8 cellular contexts compared by ENCODE assay signal in the genomic region with DNA sequence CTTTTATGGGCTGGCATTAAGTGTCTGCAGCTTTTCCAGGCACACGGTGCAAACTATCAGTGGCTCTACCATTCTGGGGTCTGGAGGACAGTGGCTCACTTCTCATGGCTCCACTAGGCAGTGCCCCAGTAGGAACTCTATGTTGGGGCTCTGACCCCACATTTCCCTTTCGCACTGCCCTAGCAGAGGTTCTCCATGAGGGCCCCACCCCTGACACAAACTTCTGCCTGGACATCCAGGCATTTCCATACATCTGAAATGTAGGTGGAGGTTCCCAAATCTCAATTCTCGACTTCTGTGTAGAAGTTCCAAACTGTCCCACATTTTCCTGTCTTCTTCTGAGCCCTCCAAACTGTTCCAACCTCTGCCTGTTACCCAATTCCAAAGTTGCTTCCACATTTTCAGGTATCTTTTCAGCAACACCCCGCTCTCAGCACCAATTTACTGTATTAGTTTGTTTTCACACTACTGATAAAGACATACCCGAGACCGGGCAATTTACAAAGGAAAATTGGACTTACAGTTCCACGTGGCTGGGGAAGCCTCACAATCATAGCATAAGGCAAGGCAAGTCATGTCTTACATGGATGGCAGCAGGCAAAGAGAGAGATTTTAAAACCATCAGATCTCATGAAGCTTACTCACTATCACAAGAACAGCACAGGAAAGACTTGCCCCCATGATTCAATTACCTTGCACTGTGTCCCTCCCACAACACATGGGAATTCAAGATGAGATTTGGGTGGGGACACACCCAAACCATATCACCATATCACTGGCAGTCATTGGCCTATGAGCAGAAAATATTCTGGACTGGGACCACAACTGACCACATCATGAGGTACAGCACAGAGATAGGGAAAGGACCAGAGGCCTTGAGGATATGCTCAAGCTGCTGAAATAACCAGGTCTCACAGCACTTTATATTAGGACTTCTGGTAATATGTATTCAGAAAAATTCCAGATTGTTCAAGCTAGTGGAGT.
A peak's percentile ranks its signal among the peaks of the same experiment; 100 is the strongest.
DNase-seq lines count a peak whose midpoint lies in the region; ATAC-seq and TF ChIP-seq lines count a peak whose summit lies in the region.
"Not testable (repeated sequence)": the region's sequence is repeated elsewhere in the genome, so short reads cannot be mapped to it uniquely, and the experiment has no call there.

No MANE protein-coding gene starts in this region.

- not testable (repeated sequence) for TF ChIP-seq POLR2A in gastrocnemius medialis (IDR thresholded peaks at IDR 0.05); tibial nerve (IDR thresholded peaks at IDR 0.05)

- WGBS in tibial nerve, 2 donors, result 95 to 97% methylated on average over 7 of the region's 7 CpGs

- H2AFZ ChIP-seq in fibroblast of lung (ENCODE audit: low read length), result not testable (repeated sequence)

- H3K27ac Mint-ChIP-seq in HFFc6, result peak overlapping the region; percentile 90

- H3K9me3 ChIP-seq in A673 (ENCODE audit: low read depth, low read length, poor library complexity, severe bottlenecking) (peaks cover 17% of the 10 kb centered on the region), SJCRH30 (replicated peaks) (peaks cover 11% of the 10 kb centered on the region)
- not testable (repeated sequence) for H3K9me3 ChIP-seq in fibroblast of lung (ENCODE audit: control insufficient read depth, insufficient read depth, low read depth, low read length); muscle layer of duodenum (ENCODE audit: control insufficient read depth in 1 of 2, low read length in 2 of 2); gastrocnemius medialis; tibial nerve

- H3K4me1 ChIP-seq in A673 (ENCODE audit: insufficient read depth, low read length, poor library complexity, severe bottlenecking) (peaks cover 40% of the 10 kb centered on the region), SJCRH30 (peaks cover 46% of the 10 kb centered on the region), fibroblast of lung (ENCODE audit: control insufficient read depth, extremely low read depth, insufficient read depth, low read length) (peaks cover 37% of the 10 kb centered on the region), gastrocnemius medialis (peaks cover 35 to 48% of the 10 kb centered on the region in 2 donors), tibial nerve (peaks cover 0 to 39% (median 11%) of the 10 kb centered on the region in 4 donors)
- H3K4me1 ChIP-seq in muscle layer of duodenum (ENCODE audit: control insufficient read depth in 1 of 2, insufficient read depth in 2 of 2, low read length in 2 of 2), result not testable (repeated sequence)

- POLR2A ChIA-PET in A673 (lab: Charles Lee; ENCODE audit: low non-redundant PET), result not testable (repeated sequence)

- not testable (repeated sequence) for H3K27me3 ChIP-seq in A673 (replicated peaks; ENCODE audit: insufficient read depth, low read depth, low read length, poor library complexity); SJCRH30; brain microvascular endothelial cell (replicated peaks); fibroblast of lung (ENCODE audit: control insufficient read depth, insufficient read depth, low read length); muscle layer of duodenum (ENCODE audit: low read depth, low read length); gastrocnemius medialis; tibial nerve

- H3K4me3 ChIP-seq in A673 (ENCODE audit: low read depth, low read length, poor library complexity, severe bottlenecking); SJCRH30; brain microvascular endothelial cell (ENCODE audit: low read depth, low read length); fibroblast of lung (replicated peaks in 1 of 4; ENCODE audit: control extremely low read depth in 1 of 4, insufficient read depth in 1 of 4, low read depth in 3 of 4, low read length in 4 of 4); muscle layer of duodenum (ENCODE audit: low read depth in 1 of 2, low read length in 2 of 2); gastrocnemius medialis; tibial nerve: not testable (repeated sequence)

- not testable (repeated sequence) for DNase-seq in A673 (ENCODE audit: low spot score); HFFc6; brain microvascular endothelial cell; gastrocnemius medialis; tibial nerve (ENCODE audit: low spot score in 2 of 2)
- DNase-seq in SJCRH30 (peak in 1 of 2 experiments; percentile 33), fibroblast of lung (ENCODE audit: low read depth in 2 of 2) (peak in 1 of 2 donors; percentile 40)

- peaks cover 64% of the 10 kb centered on the region for H3K4me1 Mint-ChIP-seq in HFFc6 (ENCODE audit: low read depth)

- H3K36me3 Mint-ChIP-seq in HFFc6 (ENCODE audit: low read depth), result peaks cover 16% of the 10 kb centered on the region

- H3K36me3 ChIP-seq in A673 (ENCODE audit: insufficient read depth, low read length, poor library complexity, severe bottlenecking); SJCRH30; brain microvascular endothelial cell (replicated peaks); fibroblast of lung (ENCODE audit: control insufficient read depth, insufficient read depth, low read length); muscle layer of duodenum (ENCODE audit: control insufficient read depth in 1 of 2, insufficient read depth in 2 of 2, low read length in 2 of 2); gastrocnemius medialis; tibial nerve: not testable (repeated sequence)

- H3K4me3 Mint-ChIP-seq in HFFc6, result peak overlapping the region; percentile 63

- intact Hi-C loops in A673 (cut with micrococcal nuclease; ENCODE audit: unreplicated experiment) (loop anchor here (5.0 to 10.0 kb wide), 2 partner anchors 37 to 110 kb away; no protein-coding TSS in a partner anchor), gastrocnemius medialis (cut with DNase I; ENCODE audit: low total_unique reads) (loop anchor here (2.0 to 10.0 kb wide), 5 partner anchors 14 to 1050 kb away; a partner anchor contains a TSS)

- peak overlapping the region; percentile 19 for H3K4me2 ChIP-seq in fibroblast of lung (ENCODE audit: extremely low read depth, insufficient read depth, low read length)

- H4K20me1 ChIP-seq in fibroblast of lung (ENCODE audit: control insufficient read depth, extremely low read depth, insufficient read depth, low read length), result not testable (repeated sequence)

- not testable (repeated sequence) for H3K27me3 Mint-ChIP-seq in HFFc6 (ENCODE audit: insufficient read depth)

- not testable (repeated sequence) for TF ChIP-seq EP300 in tibial nerve (IDR thresholded peaks at IDR 0.05)

- H3K9me3 Mint-ChIP-seq in HFFc6, result peaks cover 26% of the 10 kb centered on the region

- H3K27ac ChIP-seq in A673 (ENCODE audit: low read depth, low read length, poor library complexity, severe bottlenecking), result peak overlapping the region; percentile 62
- peak overlapping the region; percentile 100 for H3K27ac ChIP-seq in SJCRH30
- H3K27ac ChIP-seq in brain microvascular endothelial cell, result peak overlapping the region; percentile 85
- H3K27ac ChIP-seq in fibroblast of lung (ENCODE audit: insufficient read depth, low read length), result peak overlapping the region; percentile 88
- H3K27ac ChIP-seq in muscle layer of duodenum (ENCODE audit: low read length), result peak overlapping the region; percentile 42
- peak overlapping the region; percentile 84 to 95 (median 88) for H3K27ac ChIP-seq in gastrocnemius medialis
- peak overlapping the region in 3 of 4 donors; percentile 36 to 92 (median 82) for H3K27ac ChIP-seq in tibial nerve

- not testable (repeated sequence) for BruUV-seq in A673 (replicated peaks; lab: Mats Ljungman, UMichigan)

- in situ Hi-C loops in brain microvascular endothelial cell (cut with HindIII; ENCODE audit: low pct_ligation_motif_present, low sequenced_read_pairs); gastrocnemius medialis (cut with MboI; ENCODE audit: low sequenced_read_pairs in 4 of 4): not testable (repeated sequence)

- H3K9ac ChIP-seq in fibroblast of lung (ENCODE audit: insufficient read depth, low read length), result not testable (repeated sequence)

- ATAC-seq in gastrocnemius medialis, result peak in 1 of 2 donors; percentile 9

- TF ChIP-seq CTCF in A673 (conservative IDR thresholded peaks at IDR 0.05; ENCODE audit: low read depth, low read length); HFFc6 (IDR thresholded peaks at IDR 0.05); brain microvascular endothelial cell (IDR thresholded peaks at IDR 0.05; ENCODE audit: low read depth, low read length, missing control alignments); fibroblast of lung (conservative IDR thresholded peaks at IDR 0.05 in 1 of 2, IDR thresholded peaks at IDR 0.05 in 1 of 2; ENCODE audit: low read depth in 1 of 2, low read length in 2 of 2); gastrocnemius medialis (IDR thresholded peaks at IDR 0.05 in 4 of 5, conservative IDR thresholded peaks at IDR 0.05 in 1 of 5); tibial nerve (IDR thresholded peaks at IDR 0.05): not testable (repeated sequence)

- CTCF ChIA-PET in A673 (lab: Charles Lee), result interaction anchor here (1.5 kb wide), 1 partner anchor 30 kb away, joined by 3 read pairs; no protein-coding TSS in a partner anchor

- not testable (repeated sequence) for H3K79me2 ChIP-seq in fibroblast of lung (ENCODE audit: control insufficient read depth, insufficient read depth, low read length)

Comparison
In these comparisons a context has a peak if more than half of its experiments do, and no peak if none do; other contexts are left out.
1. H3K27ac ChIP-seq: peak in every context shown above with its lines; median percentile 100 in SJCRH30; 88 in gastrocnemius medialis; 88 in fibroblast of lung; 85 in brain microvascular endothelial cell; 82 in tibial nerve; 62 in A673; 42 in muscle layer of duodenum.